ENCODE assay signal across 18 cellular contexts in genomic region chr2:212156114-212156513, GRCh38.
DNase-seq lines count a peak whose midpoint lies in the region; ATAC-seq, FAIRE-seq and TF ChIP-seq lines count a peak whose summit lies in the region.
"Had no signal": no experiment of that assay in that cellular context is flagged by ENCODE, and none has a peak within 500 bp of the region (broad histone marks: within the 10 kb centered on the region; RNA-seq: fewer than 3 reads in every experiment).

No MANE protein-coding gene starts in this region.

- no peaks in the 10 kb centered on the region for H3K36me3 ChIP-seq in neural cell (ENCODE audit: insufficient read depth, low read length)
- no peaks in the 10 kb centered on the region for H3K36me3 ChIP-seq in ascending aorta
- H3K36me3 ChIP-seq: BLaER1 treated with 17β-estradiol and CSF1 and Interleukin-3, amounts not matched to agents 10 nM and 100 nM; HAP-1 had no signal

- no peak for ATAC-seq in GM21723 (IDR thresholded peaks at IDR 0.05; ENCODE audit: unreplicated experiment)

- no peak for FAIRE-seq in frontal cortex (lab: Jason Lieb, UNC)
- FAIRE-seq: GM19239, H1 had no signal

- peaks cover 6% of the 10 kb centered on the region for H3F3A ChIP-seq in neural cell (ENCODE audit: insufficient read depth, low read length, poor library complexity, severe bottlenecking)

- H3K27me3 ChIP-seq in neural cell (ENCODE audit: insufficient read depth, low read depth, low read length) (no peaks in the 10 kb centered on the region), ascending aorta (no peaks in the 10 kb centered on the region)
- H3K27me3 ChIP-seq: BLaER1 treated with 17β-estradiol and CSF1 and Interleukin-3, amounts not matched to agents 10 nM and 100 nM had no signal

- peak; percentile 89 for TF ChIP-seq EP300 in neural cell (conservative IDR thresholded peaks at IDR 0.05; ENCODE audit: poor library complexity, severe bottlenecking)

- H3K9me3 ChIP-seq in neural cell (ENCODE audit: low read length) (peaks cover 6% of the 10 kb centered on the region), ascending aorta (no peaks in the 10 kb centered on the region)
- H3K9me3 ChIP-seq: BLaER1 treated with 17β-estradiol and CSF1 and Interleukin-3, amounts not matched to agents 10 nM and 100 nM; HAP-1 had no signal

- TF ChIP-seq RAD21 in neural cell (conservative IDR thresholded peaks at IDR 0.05), result no peak

- DNase-seq in NCI-H748 (lab: John Stamatoyannopoulos, UW; ENCODE audit: unreplicated experiment), result peak; percentile 33
- no peak for DNase-seq in NCI-H748 treated with DMSO at 0.1 percent for 48 hours (lab: John Stamatoyannopoulos, UW)
- DNase-seq in NCI-H526 (lab: John Stamatoyannopoulos, UW), result peak; percentile 33 to 52
- DNase-seq in lower leg skin (ENCODE audit: low spot score in 2 of 2), result no peak
- DNase-seq in ascending aorta (ENCODE audit: low spot score in 2 of 2), result no peak
- DNase-seq in frontal cortex (ENCODE audit: low spot score in 2 of 2), result no peak
- DNase-seq: ACHN; CD4-positive, CD25-positive, alpha-beta regulatory T cell; DMS 273 treated with DMSO at 0.1 percent for 48 hours; DMS79 treated with DMSO at 0.1 percent for 48 hours; GDM1; HFFc6 had no signal

- no peak overlapping the region for H2AFZ ChIP-seq in neural cell (ENCODE audit: low read depth, low read length)

- H3K9me2 ChIP-seq in neural cell (ENCODE audit: insufficient read depth, low read length), result no peaks in the 10 kb centered on the region

- intact Hi-C loops in lower leg skin (cut with DNase I; ENCODE audit: low total_unique reads), result no loop called here
- intact Hi-C loops in ascending aorta (cut with DNase I), result no loop called here

- H3K9ac ChIP-seq in neural cell (ENCODE audit: low read length), result no peak overlapping the region
- H3K9ac ChIP-seq: BLaER1 treated with 17β-estradiol and CSF1 and Interleukin-3, amounts not matched to agents 10 nM and 100 nM had no signal

- H3K27ac ChIP-seq in neural cell (ENCODE audit: low read length) (no peak overlapping the region), ascending aorta (no peak overlapping the region)
- H3K27ac ChIP-seq: BLaER1 treated with 17β-estradiol and CSF1 and Interleukin-3, amounts not matched to agents 10 nM and 100 nM had no signal

- TF ChIP-seq POLR2A in lower leg skin (IDR thresholded peaks at IDR 0.05), result no peak

- H4K20me1 ChIP-seq in neural cell (ENCODE audit: insufficient read depth), result no peaks in the 10 kb centered on the region
- H4K20me1 ChIP-seq: BLaER1 treated with 17β-estradiol and CSF1 and Interleukin-3, amounts not matched to agents 10 nM and 100 nM had no signal

- H3K79me2 ChIP-seq in neural cell (replicated peaks; ENCODE audit: insufficient read depth, low read length), result no peaks in the 10 kb centered on the region

- H3K4me1 ChIP-seq in ascending aorta, result no peaks in the 10 kb centered on the region
- H3K4me1 ChIP-seq: HAP-1 had no signal

- no peak overlapping the region for H3K4me2 ChIP-seq in neural cell (ENCODE audit: low read length)
- H3K4me2 ChIP-seq: BLaER1 treated with 17β-estradiol and CSF1 and Interleukin-3, amounts not matched to agents 10 nM and 100 nM had no signal

- no peak overlapping the region for H3K4me3 ChIP-seq in neural cell (ENCODE audit: low read length)
- no peak overlapping the region for H3K4me3 ChIP-seq in lower leg skin (ENCODE audit: low read depth, poor library complexity, severe bottlenecking)
- H3K4me3 ChIP-seq in ascending aorta, result no peak overlapping the region
- H3K4me3 ChIP-seq: BLaER1 treated with 17β-estradiol and CSF1 and Interleukin-3, amounts not matched to agents 10 nM and 100 nM; HAP-1 had no signal

- 90 to 93% methylated on average over 5 of the region's 5 CpGs for WGBS in lower leg skin, 2 donors

- TF ChIP-seq CTCF in neural cell (IDR thresholded peaks at IDR 0.05; ENCODE audit: poor library complexity, severe bottlenecking), result no peak
- TF ChIP-seq CTCF in lower leg skin (IDR thresholded peaks at IDR 0.05), result no peak
- no peak for TF ChIP-seq CTCF in ascending aorta (IDR thresholded peaks at IDR 0.05)

TF ChIP-seq in neural cell, 6 proteins besides CTCF, POLR2A, EP300 and RAD21:
- TF ChIP-seq EZH2 (IDR thresholded peaks at IDR 0.05; ENCODE audit: borderline replicate concordance, insufficient read depth, low read length, poor library complexity, severe bottlenecking) (no peak), POLR2AphosphoS5 (IDR thresholded peaks at IDR 0.05) (peak; percentile 86), MXI1 (conservative IDR thresholded peaks at IDR 0.05; ENCODE audit: poor library complexity, severe bottlenecking) (no peak), TAF1 (IDR thresholded peaks at IDR 0.05; ENCODE audit: low read depth) (no peak), REST (IDR thresholded peaks at IDR 0.05; ENCODE audit: borderline replicate concordance) (peak; percentile 72), SMC3 (conservative IDR thresholded peaks at IDR 0.05; ENCODE audit: poor library complexity) (no peak)

Comparison
In these comparisons a context has a peak if more than half of its experiments do, and no peak if none do; other contexts are left out.
1. DNase-seq: peak in NCI-H748 (single experiment) and NCI-H526 (2 of 2); none in NCI-H748 treated with DMSO at 0.1 percent for 48 hours (single experiment), lower leg skin (0 of 2), ascending aorta (0 of 2) and frontal cortex (0 of 2).